ENCODE assay signal across 13 cellular contexts in genomic region chr7:117588352-117588794, GRCh38.
DNase-seq lines count a peak whose midpoint lies in the region; ATAC-seq and TF ChIP-seq lines count a peak whose summit lies in the region.
"Had no signal": no experiment of that assay in that cellular context is flagged by ENCODE, and none has a peak within 500 bp of the region (broad histone marks: within the 10 kb centered on the region; RNA-seq: fewer than 3 reads in every experiment).

No MANE protein-coding gene starts in this region.

- H3K4me1 ChIP-seq in HEK293 (ENCODE audit: control insufficient read depth, insufficient read depth, low read length): no peaks in the 10 kb centered on the region
- H3K4me1 ChIP-seq in MM.1S (ENCODE audit: low read length): peaks cover 28% of the 10 kb centered on the region
- H3K4me1 ChIP-seq in left ventricle myocardium inferior: no peaks in the 10 kb centered on the region
- H3K4me1 ChIP-seq: HAP-1, vagina had no signal

- H3K27me3 ChIP-seq in MM.1S (replicated peaks; ENCODE audit: insufficient read depth, low read length) (0 out of 2 replicates have a peak, but pooled peaks cover 7% of the 10 kb centered on the region), left ventricle myocardium inferior (ENCODE audit: low read depth) (no peaks in the 10 kb centered on the region)
- H3K27me3 ChIP-seq: vagina had no signal

- H3F3A ChIP-seq in MM.1S (ENCODE audit: insufficient read depth, low read length): peaks cover 17% of the 10 kb centered on the region

- no peak overlapping the region for H3K4me3 ChIP-seq in HEK293 (ENCODE audit: low read depth, low read length)
- H3K4me3 ChIP-seq in MM.1S (ENCODE audit: low read length): peak overlapping the region; percentile 22
- no peak overlapping the region for H3K4me3 ChIP-seq in fibroblast of the aortic adventitia (ENCODE audit: low read depth, low read length)
- H3K4me3 ChIP-seq in left ventricle myocardium inferior: no peak overlapping the region
- H3K4me3 ChIP-seq: HAP-1, vagina had no signal

- POLR2A ChIA-PET in HEK293 (lab: Yijun Ruan, JAX): no interaction called here

- no peaks in the 10 kb centered on the region for H4K20me1 ChIP-seq in MM.1S (ENCODE audit: insufficient read depth, low read length)

- no peak for TF ChIP-seq CTCF in HEK293 (tag by site-specific recombination; IDR thresholded peaks at IDR 0.05)
- no peak for TF ChIP-seq CTCF in MM.1S (IDR thresholded peaks at IDR 0.05; ENCODE audit: low read length)
- no peak for TF ChIP-seq CTCF in fibroblast of the aortic adventitia (IDR thresholded peaks at IDR 0.05; ENCODE audit: insufficient read depth, low read length)
- no peak for TF ChIP-seq CTCF in left ventricle myocardium inferior (IDR thresholded peaks at IDR 0.05; ENCODE audit: borderline replicate concordance)

- H3K27ac ChIP-seq in HEK293 (ENCODE audit: extremely low read depth, low read depth, low read length) (no peak overlapping the region), MM.1S (ENCODE audit: low read length) (peak overlapping the region; percentile 40; the same call in 1 of the 2 replicates), left ventricle myocardium inferior (replicated peaks) (no peak overlapping the region)
- H3K27ac ChIP-seq: vagina had no signal

- H3K9me2 ChIP-seq in MM.1S (replicated peaks; ENCODE audit: insufficient read depth, low read length): 0 out of 2 replicates have a peak, but pooled peaks cover 2% of the 10 kb centered on the region

- no peak for ATAC-seq in HG03159 (IDR thresholded peaks at IDR 0.05; ENCODE audit: unreplicated experiment)

- DNase-seq in DMS53 (lab: John Stamatoyannopoulos, UW) (peak; percentile 35), MM.1S (peak; percentile 77), fibroblast of the aortic adventitia (ENCODE audit: low read depth) (peak; percentile 65), 8988T (no peak), globus pallidus (ENCODE audit: low spot score) (no peak), left ventricle myocardium inferior (no peak)
- DNase-seq: anterior cingulate cortex, C1 segment of cervical spinal cord, NCI-H524 had no signal

- no peak overlapping the region; the same call in 1 of the 2 replicates for H2AFZ ChIP-seq in MM.1S (ENCODE audit: low read length)

- H3K9ac ChIP-seq in MM.1S (ENCODE audit: low read length): no peak overlapping the region

- CTCF ChIA-PET in HEK293 (lab: Yijun Ruan, JAX): no interaction called here

- H3K4me2 ChIP-seq in MM.1S (ENCODE audit: low read depth, low read length): peak overlapping the region; percentile 53

- H3K36me3 ChIP-seq in HEK293 (ENCODE audit: control insufficient read depth in 2 of 2, insufficient read depth in 1 of 2, low read length in 2 of 2) (no peaks in the 10 kb centered on the region), MM.1S (replicated peaks; ENCODE audit: insufficient read depth, low read length) (no peaks in the 10 kb centered on the region), left ventricle myocardium inferior (no peaks in the 10 kb centered on the region)
- H3K36me3 ChIP-seq: HAP-1, vagina had no signal

- H3K79me2 ChIP-seq in MM.1S (ENCODE audit: low read length): no peaks in the 10 kb centered on the region

- intact Hi-C loops in left ventricle myocardium inferior (cut with micrococcal nuclease): no loop called here

- H3K9me3 ChIP-seq in HEK293 (ENCODE audit: control insufficient read depth, insufficient read depth, low read depth, low read length) (no peaks in the 10 kb centered on the region), MM.1S (replicated peaks; ENCODE audit: insufficient read depth, low read length) (no peaks in the 10 kb centered on the region), left ventricle myocardium inferior (replicated peaks) (no peaks in the 10 kb centered on the region)
- H3K9me3 ChIP-seq: HAP-1, vagina had no signal

TF ChIP-seq in HEK293, 187 proteins besides CTCF, POLR2A, EP300 and RAD21:
- TF ChIP-seq, protein P1, sequence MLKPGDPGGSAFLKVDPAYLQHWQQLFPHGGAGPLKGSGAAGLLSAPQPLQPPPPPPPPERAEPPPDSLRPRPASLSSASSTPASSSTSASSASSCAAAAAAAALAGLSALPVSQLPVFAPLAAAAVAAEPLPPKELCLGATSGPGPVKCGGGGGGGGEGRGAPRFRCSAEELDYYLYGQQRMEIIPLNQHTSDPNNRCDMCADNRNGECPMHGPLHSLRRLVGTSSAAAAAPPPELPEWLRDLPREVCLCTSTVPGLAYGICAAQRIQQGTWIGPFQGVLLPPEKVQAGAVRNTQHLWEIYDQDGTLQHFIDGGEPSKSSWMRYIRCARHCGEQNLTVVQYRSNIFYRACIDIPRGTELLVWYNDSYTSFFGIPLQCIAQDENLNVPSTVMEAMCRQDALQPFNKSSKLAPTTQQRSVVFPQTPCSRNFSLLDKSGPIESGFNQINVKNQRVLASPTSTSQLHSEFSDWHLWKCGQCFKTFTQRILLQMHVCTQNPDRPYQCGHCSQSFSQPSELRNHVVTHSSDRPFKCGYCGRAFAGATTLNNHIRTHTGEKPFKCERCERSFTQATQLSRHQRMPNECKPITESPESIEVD (tag by site-specific recombination; IDR thresholded peaks at IDR 0.05): peak; percentile 48
- TF ChIP-seq MZF1 (tag by site-specific recombination; IDR thresholded peaks at IDR 0.05; ENCODE audit: borderline replicate concordance): peak; percentile 61; the same call in 1 of the 2 replicates
- peak; percentile 26; the same call in 1 of the 2 replicates for TF ChIP-seq ZNF366 (tag by site-specific recombination; conservative IDR thresholded peaks at IDR 0.05)
- no peak for TF ChIP-seq ZFP69B (tag by site-specific recombination; IDR thresholded peaks at IDR 0.05)
- TF ChIP-seq SP3 (tag by site-specific recombination; IDR thresholded peaks at IDR 0.05): 0 out of 2 replicates have a peak, but pooled peaks have one; percentile 11
- TF ChIP-seq TCF7L2 (IDR thresholded peaks at IDR 0.05; ENCODE audit: borderline replicate concordance, low read depth, low read length): no peak

Comparison
In these comparisons a context has a peak if more than half of its experiments do, and no peak if none do; other contexts are left out.
1. DNase-seq: peak in DMS53 (single experiment), MM.1S (single experiment) and fibroblast of the aortic adventitia (single experiment); none in 8988T (single experiment), globus pallidus (single experiment) and left ventricle myocardium inferior (single experiment).